ENCODE assay signal across 1 cellular context in genomic region chr12:132707241-132707640, GRCh38.
TF ChIP-seq lines count a peak whose summit lies in the region.

No MANE protein-coding gene starts in this region.

TF ChIP-seq in GM12891, 5 proteins besides CTCF, POLR2A, EP300 and RAD21:
- TF ChIP-seq POLR2AphosphoS5 (IDR thresholded peaks at IDR 0.05; ENCODE audit: low read depth, low read length): no peak
- TF ChIP-seq POU2F2 (IDR thresholded peaks at IDR 0.05; ENCODE audit: low read depth, low read length): no peak
- TF ChIP-seq TAF1 (IDR thresholded peaks at IDR 0.05; ENCODE audit: low read depth, low read length): no peak
- TF ChIP-seq PAX5 (IDR thresholded peaks at IDR 0.05; ENCODE audit: insufficient read depth, low read length, severe bottlenecking): no peak
- no peak for TF ChIP-seq SPI1 (IDR thresholded peaks at IDR 0.05; ENCODE audit: low read depth, low read length)
